ENCODE assay signal across 26 cellular contexts in the genomic region with DNA sequence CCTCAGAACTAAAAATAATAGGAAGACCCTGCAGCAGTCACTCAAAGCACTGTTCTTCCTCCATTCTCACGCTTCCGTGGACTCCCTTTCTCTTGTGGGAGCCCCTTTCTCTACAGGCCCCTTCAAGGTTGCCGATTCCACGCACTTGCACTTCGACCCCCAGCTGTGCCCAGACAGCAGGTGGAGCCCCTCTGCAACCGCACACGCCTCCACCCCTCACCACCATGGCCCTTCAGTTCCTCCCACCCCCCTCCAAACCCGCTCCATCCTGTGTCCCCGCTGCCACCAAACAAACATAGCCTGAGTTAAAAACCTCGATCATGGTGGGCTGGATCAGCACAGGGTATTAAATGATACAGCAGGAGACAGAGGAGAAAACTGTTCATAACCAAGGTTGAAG.
DNase-seq lines count a peak whose midpoint lies in the region; ATAC-seq and TF ChIP-seq lines count a peak whose summit lies in the region.
"Had no signal": no experiment of that assay in that cellular context is flagged by ENCODE, and none has a peak within 500 bp of the region (broad histone marks: within the 10 kb centered on the region; RNA-seq: fewer than 3 reads in every experiment).

No MANE protein-coding gene starts in this region.

- H3K36me3 ChIP-seq in effector memory CD4-positive, alpha-beta T cell (ENCODE audit: control insufficient read depth, insufficient read depth, low read length), result peaks cover 48% of the 10 kb centered on the region
- H3K36me3 ChIP-seq: cardiac muscle cell had no signal

- no peak for TF ChIP-seq CTCF in C4-2B (conservative IDR thresholded peaks at IDR 0.05)
- TF ChIP-seq CTCF in CD4-positive, alpha-beta T cell (IDR thresholded peaks at IDR 0.05), result no peak
- TF ChIP-seq CTCF in nephron (IDR thresholded peaks at IDR 0.05; ENCODE audit: unreplicated experiment in 3 of 3), result no peak

- no peak overlapping the region for H3K4me3 Mint-ChIP-seq in CD4-positive, alpha-beta T cell
- H3K4me3 Mint-ChIP-seq in activated T-helper 1 cell treated with anti-CD3 and anti-CD28 coated beads, Interleukin-12 subunit alpha, Interleukin-12 subunit beta, Interleukin-2, Interleukin-4 antibody, amounts not matched to agents 30 ng/mL and 10 ng/mL and 1 ng/mL, durations not matched to agents 14 hours and 24 hours and 36 hours, result no peak overlapping the region
- H3K4me3 Mint-ChIP-seq in nephron, result no peak overlapping the region

- H3K36me3 Mint-ChIP-seq in CD4-positive, alpha-beta T cell (ENCODE audit: low read depth), result peaks cover 76% of the 10 kb centered on the region
- H3K36me3 Mint-ChIP-seq in activated T-helper 1 cell treated with anti-CD3 and anti-CD28 coated beads, Interleukin-12 subunit alpha, Interleukin-12 subunit beta, Interleukin-2, Interleukin-4 antibody, amounts not matched to agents 30 ng/mL and 10 ng/mL and 1 ng/mL, durations not matched to agents 14 hours and 24 hours and 36 hours (ENCODE audit: low read depth), result peaks cover 51% of the 10 kb centered on the region
- H3K36me3 Mint-ChIP-seq in nephron (ENCODE audit: low read depth), result peaks cover 43% of the 10 kb centered on the region

- H3K27ac ChIP-seq in C4-2B, result peak overlapping the region; percentile 56
- peak overlapping the region; percentile 5 for H3K27ac ChIP-seq in CD4-positive, alpha-beta T cell (ENCODE audit: low read depth, low read length)
- no peak overlapping the region for H3K27ac ChIP-seq in effector memory CD4-positive, alpha-beta T cell (ENCODE audit: insufficient read depth, low read length, poor library complexity, severe bottlenecking)
- H3K27ac ChIP-seq: dorsolateral prefrontal cortex, gastrocnemius medialis, SK-N-MC had no signal

- peaks cover 38% of the 10 kb centered on the region for H3K4me1 ChIP-seq in effector memory CD4-positive, alpha-beta T cell (ENCODE audit: control insufficient read depth, insufficient read depth, low read length, poor library complexity, severe bottlenecking)

- H3K4me3 ChIP-seq in effector memory CD4-positive, alpha-beta T cell (ENCODE audit: insufficient read depth, low read depth, low read length, poor library complexity, severe bottlenecking), result no peak overlapping the region
- H3K4me3 ChIP-seq: cardiac muscle cell, dorsolateral prefrontal cortex, gastrocnemius medialis, SK-N-MC, transverse colon had no signal

- no peak for ATAC-seq in CD4-positive, alpha-beta T cell (ENCODE audit: poor library complexity)
- no peak for ATAC-seq in GM18519 (IDR thresholded peaks at IDR 0.05; ENCODE audit: low FRiP score, unreplicated experiment)
- ATAC-seq: activated CD4-positive, CD25-positive, alpha-beta regulatory T cell treated with anti-CD3 and anti-CD28 coated beads, Interleukin-2, amount 50 U/mL, for 24 hours; gastrocnemius medialis; HCT116 had no signal

- CTCF ChIA-PET in CD4-positive, alpha-beta T cell (lab: Charles Lee), result interaction anchor here (3.0 kb wide), 1 partner anchor 29 kb away, joined by 12 read pairs; no protein-coding TSS in a partner anchor

- peak overlapping the region; percentile 85 for H3K27ac Mint-ChIP-seq in CD4-positive, alpha-beta T cell
- H3K27ac Mint-ChIP-seq in activated T-helper 1 cell treated with anti-CD3 and anti-CD28 coated beads, Interleukin-12 subunit alpha, Interleukin-12 subunit beta, Interleukin-2, Interleukin-4 antibody, amounts not matched to agents 30 ng/mL and 10 ng/mL and 1 ng/mL, durations not matched to agents 14 hours and 24 hours and 36 hours, result peak overlapping the region; percentile 40
- H3K27ac Mint-ChIP-seq in nephron, result peak overlapping the region in 2 of 3 experiments; percentile 43 to 73

- DNase-seq in CD4-positive, alpha-beta T cell, result no peak
- no peak for DNase-seq in activated T-helper 1 cell treated with anti-CD3 and anti-CD28 coated beads, Interleukin-12 subunit alpha, Interleukin-12 subunit beta, Interleukin-2, Interleukin-4 antibody, amounts not matched to agents 30 ng/mL and 10 ng/mL and 1 ng/mL, durations not matched to agents 14 hours and 24 hours and 36 hours (ENCODE audit: low spot score)
- no peak for DNase-seq in NCI-H1105 treated with DMSO at 0.1 percent for 48 hours (lab: John Stamatoyannopoulos, UW)
- DNase-seq in effector memory CD4-positive, alpha-beta T cell, result no peak
- DNase-seq: activated effector memory CD4-positive, alpha-beta T cell treated with Interleukin-2 at 50 U/mL for 16 hours; amygdala; dorsolateral prefrontal cortex; erythroblast; gastrocnemius medialis; mammary epithelial cell; NCI-H1092 treated with DMSO at 0.1 percent for 48 hours; NCI-H2081; NCI-H510A; NK-92 treated with Interleukin-12 subunit alpha and Interleukin-12 subunit beta, amount 100 ng/mL, for 24 hours; posterior cingulate gyrus; stimulated activated CD4-positive, alpha-beta T cell treated with anti-CD3 and anti-CD28 coated beads, Interleukin-1b, Interleukin-23, amount 100 ng/mL, for 48 hours; stimulated activated naive CD4-positive, alpha-beta T cell treated with Interleukin-2 at 50 U/mL for 16 hours; T-helper 9 cell; transverse colon had no signal

- peaks cover 61% of the 10 kb centered on the region for H3K4me1 Mint-ChIP-seq in CD4-positive, alpha-beta T cell (ENCODE audit: low read depth)
- peaks cover 70% of the 10 kb centered on the region for H3K4me1 Mint-ChIP-seq in activated T-helper 1 cell treated with anti-CD3 and anti-CD28 coated beads, Interleukin-12 subunit alpha, Interleukin-12 subunit beta, Interleukin-2, Interleukin-4 antibody, amounts not matched to agents 30 ng/mL and 10 ng/mL and 1 ng/mL, durations not matched to agents 14 hours and 24 hours and 36 hours (ENCODE audit: low read depth)
- peaks cover 41% of the 10 kb centered on the region for H3K4me1 Mint-ChIP-seq in nephron

- no peaks in the 10 kb centered on the region for H3K9me3 Mint-ChIP-seq in CD4-positive, alpha-beta T cell
- H3K9me3 Mint-ChIP-seq in activated T-helper 1 cell treated with anti-CD3 and anti-CD28 coated beads, Interleukin-12 subunit alpha, Interleukin-12 subunit beta, Interleukin-2, Interleukin-4 antibody, amounts not matched to agents 30 ng/mL and 10 ng/mL and 1 ng/mL, durations not matched to agents 14 hours and 24 hours and 36 hours, result peaks cover 4% of the 10 kb centered on the region
- H3K9me3 Mint-ChIP-seq in nephron, result no peaks in the 10 kb centered on the region

- H3K9me3 ChIP-seq in CD4-positive, alpha-beta T cell (ENCODE audit: control insufficient read depth, low read length), result no peaks in the 10 kb centered on the region
- H3K9me3 ChIP-seq in effector memory CD4-positive, alpha-beta T cell (ENCODE audit: control insufficient read depth, low read length), result no peaks in the 10 kb centered on the region
- H3K9me3 ChIP-seq: gastrocnemius medialis, transverse colon had no signal

- no peaks in the 10 kb centered on the region for H3K27me3 ChIP-seq in CD4-positive, alpha-beta T cell (ENCODE audit: control insufficient read depth, insufficient read depth, low read length)
- no peaks in the 10 kb centered on the region for H3K27me3 ChIP-seq in effector memory CD4-positive, alpha-beta T cell (replicated peaks; ENCODE audit: control insufficient read depth, insufficient read depth, low read length, poor library complexity, severe bottlenecking)
- H3K27me3 ChIP-seq: cardiac muscle cell, dorsolateral prefrontal cortex, gastrocnemius medialis, transverse colon had no signal

- POLR2A ChIA-PET in CD4-positive, alpha-beta T cell (lab: Charles Lee), result no interaction called here

- no peaks in the 10 kb centered on the region for H3K27me3 Mint-ChIP-seq in CD4-positive, alpha-beta T cell
- no peaks in the 10 kb centered on the region for H3K27me3 Mint-ChIP-seq in activated T-helper 1 cell treated with anti-CD3 and anti-CD28 coated beads, Interleukin-12 subunit alpha, Interleukin-12 subunit beta, Interleukin-2, Interleukin-4 antibody, amounts not matched to agents 30 ng/mL and 10 ng/mL and 1 ng/mL, durations not matched to agents 14 hours and 24 hours and 36 hours (ENCODE audit: insufficient read depth)
- no peaks in the 10 kb centered on the region for H3K27me3 Mint-ChIP-seq in nephron (ENCODE audit: low read depth)

- intact Hi-C loops in CD4-positive, alpha-beta T cell (cut with DNase I, micrococcal nuclease), result loop anchor here in 1 of 2 experiments (2.0 kb wide), 1 partner anchor 13 kb away; no protein-coding TSS in a partner anchor
- intact Hi-C loops in activated T-helper 1 cell treated with anti-CD3 and anti-CD28 coated beads, Interleukin-12 subunit alpha, Interleukin-12 subunit beta, Interleukin-2, Interleukin-4 antibody, amounts not matched to agents 30 ng/mL and 10 ng/mL and 1 ng/mL, durations not matched to agents 14 hours and 24 hours and 36 hours (cut with micrococcal nuclease), result loop anchor here (10.0 kb wide), 1 partner anchor 499 kb away; no protein-coding TSS in a partner anchor
